8 cellular contexts compared by ENCODE assay signal in genomic region chr17:3636154-3636907, GRCh38. TPM values are rescaled to one million over a fixed set of nuclear protein-coding genes. Genes with fewer than 3 reads are reported as not detected.
DNase-seq lines count a peak whose midpoint lies in the region; FAIRE-seq and TF ChIP-seq lines count a peak whose summit lies in the region.

CTNS (plus strand) TSS chr17:3636760; CDS start chr17:3640207, 3,447 bp downstream.
SHPK (minus strand) TSS chr17:3636250; CDS start chr17:3636219, 31 bp downstream.

- peak within 1 kb of the TSS; percentile 90 for H3K27ac ChIP-seq in neutrophil
- peak within 1 kb of the TSS; percentile 97 for H3K27ac ChIP-seq in substantia nigra (ENCODE audit: low read depth, low read length, poor library complexity, severe bottlenecking)

- DNase-seq in GM03348 (ENCODE audit: low spot score) = peak; percentile 99
- DNase-seq in HFF-Myc (ENCODE audit: extremely low read depth, low read depth) = peak; percentile 79
- peak; percentile 92 for DNase-seq in NAMALWA (ENCODE audit: low spot score)
- DNase-seq in SK-N-DZ (ENCODE audit: low spot score) = peak; percentile 98
- DNase-seq in activated naive CD4-positive, alpha-beta T cell treated with anti-CD3 and anti-CD28 coated beads for 36 hours = peak; percentile 95
- peak; percentile 99 to 100 for DNase-seq in frontal cortex (ENCODE audit: low spot score in 2 of 2)
- DNase-seq in substantia nigra (lab: John Stamatoyannopoulos, UW) = peak; percentile 90 to 99 (median 96)

- no peaks in the 10 kb centered on the region for H3K27me3 ChIP-seq in neutrophil

- H3K9me3 ChIP-seq in neutrophil = no peaks in the 10 kb centered on the region

- CTCF ChIA-PET in activated naive CD4-positive, alpha-beta T cell treated with anti-CD3 and anti-CD28 coated beads for 36 hours (lab: Charles Lee) = interaction anchor here (0.7 to 1.2 kb wide), 2 partner anchors 100 to 192 kb away, joined by 3 read pairs; no protein-coding TSS in a partner anchor

- intact Hi-C loops in activated naive CD4-positive, alpha-beta T cell treated with anti-CD3 and anti-CD28 coated beads for 36 hours (cut with micrococcal nuclease) = loop anchor here (1.0 kb wide), 3 partner anchors 32 to 257 kb away; partner anchors contain the start of genes CAMKK1, EMC6, NCBP3 and TAX1BP3

- H3K27ac Mint-ChIP-seq in activated naive CD4-positive, alpha-beta T cell treated with anti-CD3 and anti-CD28 coated beads for 36 hours = peak within 1 kb of the TSS; percentile 99

- H3K4me1 Mint-ChIP-seq in activated naive CD4-positive, alpha-beta T cell treated with anti-CD3 and anti-CD28 coated beads for 36 hours (ENCODE audit: low read depth) = peaks cover 30% of the 10 kb centered on the region

- peaks cover 2% of the 10 kb centered on the region for H3K36me3 Mint-ChIP-seq in activated naive CD4-positive, alpha-beta T cell treated with anti-CD3 and anti-CD28 coated beads for 36 hours (ENCODE audit: low read depth)

- H3K4me3 ChIP-seq in HFF-Myc (replicated peaks; ENCODE audit: low read depth, low read length) (peak within 1 kb of the TSS; percentile 85), neutrophil (ENCODE audit: low read depth in 1 of 2, low read length in 1 of 2) (peak within 1 kb of the TSS; percentile 89 to 94)

- H3K27me3 Mint-ChIP-seq in activated naive CD4-positive, alpha-beta T cell treated with anti-CD3 and anti-CD28 coated beads for 36 hours (ENCODE audit: low read depth) = no peaks in the 10 kb centered on the region

- peaks cover 5% of the 10 kb centered on the region for H3K36me3 ChIP-seq in neutrophil

- no peak for TF ChIP-seq CTCF in HFF-Myc (IDR thresholded peaks at IDR 0.05; ENCODE audit: low read depth, low read length, missing control alignments)
- no peak for TF ChIP-seq CTCF in neutrophil (IDR thresholded peaks at IDR 0.05)

- no peaks in the 10 kb centered on the region for H3K9me3 Mint-ChIP-seq in activated naive CD4-positive, alpha-beta T cell treated with anti-CD3 and anti-CD28 coated beads for 36 hours

- H3K4me3 Mint-ChIP-seq in activated naive CD4-positive, alpha-beta T cell treated with anti-CD3 and anti-CD28 coated beads for 36 hours = peak within 1 kb of the TSS; percentile 95

- FAIRE-seq in frontal cortex (lab: Jason Lieb, UNC) = peak; percentile 90

- peaks cover 31 to 35% of the 10 kb centered on the region in 2 experiments for H3K4me1 ChIP-seq in neutrophil (ENCODE audit: control insufficient read depth in 1 of 2, insufficient read depth in 1 of 2, low read depth in 1 of 2, low read length in 1 of 2)

RNA-seq across cellular contexts. Expression of gene CTNS, which starts in this region (rescaled TPM):
- 38.1 and 38.3 TPM in 2 replicates for polyA plus RNA-seq in SK-N-DZ (2014; cell fraction: cytosol; rRNA removed)
- polyA plus RNA-seq in SK-N-DZ (2014; cell fraction: nucleus; rRNA removed) = 61.2 and 68.7 TPM in 2 replicates
- 1 to 10 TPM; 4.5 TPM for total RNA-seq in activated naive CD4-positive, alpha-beta T cell treated with anti-CD3 and anti-CD28 coated beads for 36 hours
- 5.7 TPM for total RNA-seq in frontal cortex

RNA-seq across cellular contexts. Expression of gene SHPK, which starts in this region (rescaled TPM):
- polyA plus RNA-seq in SK-N-DZ (2014; cell fraction: cytosol; rRNA removed) = 29.7 and 32.4 TPM in 2 replicates
- polyA plus RNA-seq in SK-N-DZ (2014; cell fraction: nucleus; rRNA removed) = 15.1 and 17.5 TPM in 2 replicates
- total RNA-seq in activated naive CD4-positive, alpha-beta T cell treated with anti-CD3 and anti-CD28 coated beads for 36 hours = 1 to 10 TPM; 6.9 to 7.5 TPM
- 8.6 TPM for total RNA-seq in frontal cortex

Comparison
In these comparisons a context has a peak if more than half of its experiments do, and no peak if none do; other contexts are left out.
1. Peak in every context shown above with its lines: DNase-seq, H3K4me3 ChIP-seq and H3K27ac ChIP-seq.